In the genomic region with DNA sequence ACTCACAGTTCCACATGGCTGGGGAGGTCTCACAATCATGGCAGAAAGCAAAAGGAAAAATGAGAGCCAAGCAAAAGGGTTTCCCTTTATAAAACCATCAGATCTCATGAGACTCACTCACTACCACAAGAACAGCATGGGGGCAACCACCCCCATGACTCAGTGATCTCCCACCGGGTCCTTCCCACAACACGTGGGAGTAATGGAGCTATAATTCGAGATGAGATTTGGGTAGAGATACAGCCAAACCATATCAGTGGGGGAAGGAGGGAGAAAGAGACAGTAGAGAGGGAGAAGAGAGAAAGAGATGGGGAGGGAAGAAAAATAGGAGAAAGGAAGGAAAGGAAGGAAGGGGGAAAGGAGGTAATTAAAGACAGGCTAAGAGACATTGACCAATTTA, we compare ENCODE assay signal across 16 cellular contexts.
"Had no signal": no experiment of that assay in that cellular context is flagged by ENCODE, and none has a peak within 500 bp of the region (broad histone marks: within the 10 kb centered on the region; RNA-seq: fewer than 3 reads in every experiment).

No MANE protein-coding gene starts in this region.

- H3K36me3 Mint-ChIP-seq: mesothelial cell of epicardium had no signal

- H3K9me3 Mint-ChIP-seq: activated naive CD4-positive, alpha-beta T cell treated with anti-CD3 and anti-CD28 coated beads for 36 hours; activated T-cell treated with anti-CD3 and anti-CD28 coated beads, Interleukin-2, amount 50 U/mL, for 4 hours; mesothelial cell of epicardium had no signal

- H3K27ac Mint-ChIP-seq: activated naive CD4-positive, alpha-beta T cell treated with anti-CD3 and anti-CD28 coated beads for 36 hours; mesothelial cell of epicardium had no signal

- H3K4me3 Mint-ChIP-seq: activated naive CD4-positive, alpha-beta T cell treated with anti-CD3 and anti-CD28 coated beads for 36 hours; activated T-cell treated with anti-CD3 and anti-CD28 coated beads, Interleukin-2, amount 50 U/mL, for 4 hours; mesothelial cell of epicardium had no signal

- H3K4me1 Mint-ChIP-seq: mesothelial cell of epicardium had no signal

- ATAC-seq: left lobe of liver had no signal

- DNase-seq: activated CD4-positive, alpha-beta T cell treated with anti-CD3 and anti-CD28 coated beads for 48 hours; activated CD4-positive, CD25-positive, alpha-beta regulatory T cell; activated CD8-positive, alpha-beta memory T cell treated with anti-CD3 and anti-CD28 coated beads, Interleukin-2, amount 50 U/mL, for 4 hours; activated naive CD4-positive, alpha-beta T cell treated with anti-CD3 and anti-CD28 coated beads for 36 hours; activated T-cell treated with anti-CD3 and anti-CD28 coated beads, Interleukin-2, amount 50 U/mL, for 4 hours; aorta; foreskin melanocyte; glutamatergic neuron; kidney; occipital lobe; retina; stimulated activated CD8-positive, alpha-beta memory T cell treated with anti-CD3 and anti-CD28 coated beads, Interleukin-4, amount 100 ng/mL, for 48 hours; stimulated activated naive CD4-positive, alpha-beta T cell; tibial artery had no signal

- H3K4me3 ChIP-seq: tibial artery had no signal

- H3K4me1 ChIP-seq: tibial artery had no signal

- H3K27me3 ChIP-seq: tibial artery had no signal

- H3K27ac ChIP-seq: tibial artery had no signal

- H3K9me3 ChIP-seq: tibial artery had no signal
